In the genomic region with DNA sequence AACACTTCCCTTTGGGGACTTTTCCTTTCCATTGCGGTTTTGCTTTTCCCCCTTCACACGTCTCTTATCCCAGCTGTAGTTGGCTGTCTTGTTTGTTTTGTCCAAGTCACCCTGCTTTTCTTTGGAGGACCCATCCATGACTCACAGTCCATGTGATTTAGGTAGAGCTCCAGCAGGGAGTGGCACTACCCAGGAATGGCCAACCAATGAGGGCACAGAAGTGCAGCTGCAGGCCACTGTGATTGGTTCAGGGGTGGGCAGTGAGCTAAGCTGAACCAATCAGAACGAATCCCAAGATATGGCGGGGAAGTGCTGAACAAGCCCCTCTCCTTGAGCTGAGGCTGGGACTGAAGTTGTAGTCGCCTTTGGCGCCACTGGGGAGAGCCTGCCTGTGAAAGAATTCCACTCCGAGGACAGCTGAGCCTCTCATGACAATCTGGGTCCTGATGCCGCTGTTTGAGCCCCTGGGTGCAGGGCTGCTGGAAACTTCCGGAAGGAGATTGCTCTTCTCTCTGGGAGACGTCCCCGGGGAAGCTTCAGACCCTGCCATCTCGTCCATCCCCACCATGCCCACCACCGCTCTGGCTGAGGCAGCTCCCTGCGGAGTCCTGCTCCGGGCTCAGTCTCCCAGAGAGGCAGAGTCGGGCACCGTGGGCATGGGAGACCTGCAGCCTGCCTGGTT, we compare ENCODE assay signal across 10 cellular contexts.
A peak's percentile ranks its signal among the peaks of the same experiment; 100 is the strongest.
DNase-seq lines count a peak whose midpoint lies in the region; ATAC-seq and TF ChIP-seq lines count a peak whose summit lies in the region.
"Had no signal": no experiment of that assay in that cellular context is flagged by ENCODE, and none has a peak within 500 bp of the region (broad histone marks: within the 10 kb centered on the region; RNA-seq: fewer than 3 reads in every experiment).

No MANE protein-coding gene starts in this region.

- peaks cover 19% of the 10 kb centered on the region for H3K27me3 Mint-ChIP-seq in activated naive CD8-positive, alpha-beta T cell treated with anti-CD3 and anti-CD28 coated beads, Interleukin-2, amount 50 U/mL, for 24 hours
- H3K27me3 Mint-ChIP-seq in activated naive CD8-positive, alpha-beta T cell treated with anti-CD3 and anti-CD28 coated beads for 36 hours: peaks cover 9% of the 10 kb centered on the region

- intact Hi-C loops in tibial artery (cut with DNase I; ENCODE audit: low total_unique reads): loop anchor here (10.0 kb wide), 1 partner anchor 144 kb away; no protein-coding TSS in a partner anchor

- TF ChIP-seq CTCF in fibroblast of lung (conservative IDR thresholded peaks at IDR 0.05 in 1 of 2, IDR thresholded peaks at IDR 0.05 in 1 of 2; ENCODE audit: low read depth in 1 of 2, low read length in 2 of 2) (no peak), tibial artery (IDR thresholded peaks at IDR 0.05) (no peak)

- no peaks in the 10 kb centered on the region for H3K36me3 Mint-ChIP-seq in activated naive CD8-positive, alpha-beta T cell treated with anti-CD3 and anti-CD28 coated beads, Interleukin-2, amount 50 U/mL, for 24 hours (ENCODE audit: low read depth)
- no peaks in the 10 kb centered on the region for H3K36me3 Mint-ChIP-seq in activated naive CD8-positive, alpha-beta T cell treated with anti-CD3 and anti-CD28 coated beads for 36 hours

- H3K27ac Mint-ChIP-seq in activated naive CD8-positive, alpha-beta T cell treated with anti-CD3 and anti-CD28 coated beads, Interleukin-2, amount 50 U/mL, for 24 hours: no peak overlapping the region
- H3K27ac Mint-ChIP-seq in activated naive CD8-positive, alpha-beta T cell treated with anti-CD3 and anti-CD28 coated beads for 36 hours: no peak overlapping the region

- H3K27ac ChIP-seq in fibroblast of lung (ENCODE audit: insufficient read depth, low read length) (no peak overlapping the region), tibial artery (no peak overlapping the region)
- H3K27ac ChIP-seq: ascending aorta had no signal

- H3K4me1 ChIP-seq in fibroblast of lung (ENCODE audit: control insufficient read depth, extremely low read depth, insufficient read depth, low read length): peaks cover 2% of the 10 kb centered on the region
- H3K4me1 ChIP-seq in tibial artery: peaks cover 0 to 10% (median 0%) of the 10 kb centered on the region in 4 donors
- H3K4me1 ChIP-seq: ascending aorta had no signal

- H3K4me3 Mint-ChIP-seq in activated naive CD8-positive, alpha-beta T cell treated with anti-CD3 and anti-CD28 coated beads, Interleukin-2, amount 50 U/mL, for 24 hours: no peak overlapping the region
- H3K4me3 Mint-ChIP-seq in activated naive CD8-positive, alpha-beta T cell treated with anti-CD3 and anti-CD28 coated beads for 36 hours: no peak overlapping the region

- peak; percentile 53 for ATAC-seq in activated naive CD8-positive, alpha-beta T cell treated with anti-CD3 and anti-CD28 coated beads, Interleukin-2, amount 50 U/mL, for 24 hours
- no peak for ATAC-seq in GM18505 (IDR thresholded peaks at IDR 0.05; ENCODE audit: unreplicated experiment)
- ATAC-seq in GM19351 (IDR thresholded peaks at IDR 0.05; ENCODE audit: unreplicated experiment): no peak
- no peak for ATAC-seq in GM18502 (IDR thresholded peaks at IDR 0.05; ENCODE audit: poor library complexity, unreplicated experiment)
- ATAC-seq: left lobe of liver had no signal

- no peak overlapping the region for H2AFZ ChIP-seq in fibroblast of lung (ENCODE audit: low read length)

- H3K27me3 ChIP-seq in fibroblast of lung (ENCODE audit: control insufficient read depth, insufficient read depth, low read length): no peaks in the 10 kb centered on the region
- peaks cover 0 to 55% of the 10 kb centered on the region in 2 donors for H3K27me3 ChIP-seq in tibial artery
- H3K27me3 ChIP-seq: ascending aorta had no signal

- no peaks in the 10 kb centered on the region for H3K9me3 Mint-ChIP-seq in activated naive CD8-positive, alpha-beta T cell treated with anti-CD3 and anti-CD28 coated beads, Interleukin-2, amount 50 U/mL, for 24 hours
- H3K9me3 Mint-ChIP-seq in activated naive CD8-positive, alpha-beta T cell treated with anti-CD3 and anti-CD28 coated beads for 36 hours: no peaks in the 10 kb centered on the region

- H3K9ac ChIP-seq in fibroblast of lung (ENCODE audit: insufficient read depth, low read length): no peak overlapping the region

- H3K36me3 ChIP-seq in fibroblast of lung (ENCODE audit: control insufficient read depth, insufficient read depth, low read length) (no peaks in the 10 kb centered on the region), tibial artery (no peaks in the 10 kb centered on the region)
- H3K36me3 ChIP-seq: ascending aorta had no signal

- no peaks in the 10 kb centered on the region for H3K79me2 ChIP-seq in fibroblast of lung (ENCODE audit: control insufficient read depth, insufficient read depth, low read length)

- no peaks in the 10 kb centered on the region for H3K9me3 ChIP-seq in fibroblast of lung (ENCODE audit: control insufficient read depth, insufficient read depth, low read depth, low read length)
- no peaks in the 10 kb centered on the region for H3K9me3 ChIP-seq in tibial artery
- H3K9me3 ChIP-seq: ascending aorta had no signal

- no peak overlapping the region for H3K4me3 ChIP-seq in fibroblast of lung (replicated peaks in 1 of 4; ENCODE audit: control extremely low read depth in 1 of 4, insufficient read depth in 1 of 4, low read depth in 3 of 4, low read length in 4 of 4)
- H3K4me3 ChIP-seq in tibial artery: peak overlapping the region; percentile 19 to 22
- H3K4me3 ChIP-seq: ascending aorta had no signal

- H4K20me1 ChIP-seq in fibroblast of lung (ENCODE audit: control insufficient read depth, extremely low read depth, insufficient read depth, low read length): no peaks in the 10 kb centered on the region

- TF ChIP-seq POLR2A in GM18505 (IDR thresholded peaks at IDR 0.05; ENCODE audit: borderline replicate concordance, extremely low read depth, insufficient read depth, insufficient read length): no peak

- no peak for DNase-seq in activated naive CD8-positive, alpha-beta T cell treated with anti-CD3 and anti-CD28 coated beads, Interleukin-2, amount 50 U/mL, for 24 hours
- DNase-seq in activated naive CD8-positive, alpha-beta T cell treated with anti-CD3 and anti-CD28 coated beads for 36 hours: no peak
- peak; percentile 18 for DNase-seq in NCI-H748 treated with DMSO at 0.1 percent for 48 hours (lab: John Stamatoyannopoulos, UW)
- DNase-seq in fibroblast of lung (ENCODE audit: low read depth in 2 of 2): peak; percentile 11 to 21
- peak; percentile 74 to 80 for DNase-seq in tibial artery

- no peaks in the 10 kb centered on the region for H3K4me1 Mint-ChIP-seq in activated naive CD8-positive, alpha-beta T cell treated with anti-CD3 and anti-CD28 coated beads, Interleukin-2, amount 50 U/mL, for 24 hours
- peaks cover 3% of the 10 kb centered on the region for H3K4me1 Mint-ChIP-seq in activated naive CD8-positive, alpha-beta T cell treated with anti-CD3 and anti-CD28 coated beads for 36 hours

- H3K4me2 ChIP-seq in fibroblast of lung (ENCODE audit: extremely low read depth, insufficient read depth, low read length): no peak overlapping the region

Comparison
In these comparisons a context has a peak if more than half of its experiments do, and no peak if none do; other contexts are left out.
1. DNase-seq: peak in NCI-H748 treated with DMSO at 0.1 percent for 48 hours (single experiment), fibroblast of lung (2 of 2) and tibial artery (2 of 2); none in activated naive CD8-positive, alpha-beta T cell treated with anti-CD3 and anti-CD28 coated beads, Interleukin-2, amount 50 U/mL, for 24 hours (single experiment) and activated naive CD8-positive, alpha-beta T cell treated with anti-CD3 and anti-CD28 coated beads for 36 hours (single experiment).
2. H3K4me3 ChIP-seq: peak in tibial artery (2 of 2); none in fibroblast of lung (0 of 4).